Comparison of ENCODE assay signal across 8 cellular contexts in genomic region chr9:137745541-137745991, GRCh38.
A peak's percentile ranks its signal among the peaks of the same experiment; 100 is the strongest.
DNase-seq lines count a peak whose midpoint lies in the region; ATAC-seq and TF ChIP-seq lines count a peak whose summit lies in the region.

No MANE protein-coding gene starts in this region.

- H3K9me3 Mint-ChIP-seq in glutamatergic neuron (ENCODE audit: unreplicated experiment), result peaks cover 2% of the 10 kb centered on the region

- H3K36me3 ChIP-seq in OCI-LY1 (ENCODE audit: insufficient read depth, low read length) (peaks cover 74% of the 10 kb centered on the region), SK-N-SH (replicated peaks in 1 of 2; ENCODE audit: control insufficient read depth in 1 of 2, insufficient read depth in 2 of 2, low read length in 1 of 2) (peaks cover 25 to 37% of the 10 kb centered on the region in 2 experiments)

- H3K4me3 Mint-ChIP-seq in glutamatergic neuron (ENCODE audit: unreplicated experiment), result peak overlapping the region; percentile 28

- H3K4me1 ChIP-seq in OCI-LY1 (ENCODE audit: insufficient read depth, low read length, severe bottlenecking), result peaks cover 30% of the 10 kb centered on the region
- H3K4me1 ChIP-seq in SK-N-SH (ENCODE audit: control insufficient read depth in 1 of 2, insufficient read depth in 2 of 2, low read depth in 1 of 2, low read length in 1 of 2), result peaks cover 0 to 24% of the 10 kb centered on the region in 2 experiments; a peak in 1 of 4 replicates

- H3K27ac ChIP-seq in OCI-LY1 (ENCODE audit: low read depth, low read length, poor library complexity, severe bottlenecking), result peak overlapping the region; percentile 55
- H3K27ac ChIP-seq in SK-N-SH (ENCODE audit: low read depth in 2 of 2, low read length in 1 of 2), result no peak overlapping the region; a peak in 1 of 4 replicates

- H3K9ac ChIP-seq in OCI-LY1 (ENCODE audit: low read length) (no peak overlapping the region), SK-N-SH (no peak overlapping the region)

- no peaks in the 10 kb centered on the region for H3K27me3 ChIP-seq in OCI-LY1 (ENCODE audit: insufficient read depth, low read length)
- no peaks in the 10 kb centered on the region for H3K27me3 ChIP-seq in SK-N-SH (ENCODE audit: insufficient read depth)

- TF ChIP-seq RAD21 in SK-N-SH (IDR thresholded peaks at IDR 0.05; ENCODE audit: low read length), result no peak

- H2AFZ ChIP-seq in OCI-LY1 (ENCODE audit: low read length), result no peak overlapping the region
- no peak overlapping the region for H2AFZ ChIP-seq in SK-N-SH (ENCODE audit: low read depth)

- peaks cover 13% of the 10 kb centered on the region for H3K27me3 Mint-ChIP-seq in glutamatergic neuron (ENCODE audit: unreplicated experiment)

- peaks cover 27% of the 10 kb centered on the region for H3K4me1 Mint-ChIP-seq in glutamatergic neuron (ENCODE audit: low read depth, unreplicated experiment)

- ATAC-seq in GM18861 (IDR thresholded peaks at IDR 0.05; ENCODE audit: unreplicated experiment), result peak; percentile 50
- peak; percentile 62 for ATAC-seq in HG03045 (IDR thresholded peaks at IDR 0.05; ENCODE audit: unreplicated experiment)

- no peaks in the 10 kb centered on the region for H3K36me3 Mint-ChIP-seq in glutamatergic neuron (ENCODE audit: unreplicated experiment)

- H3K79me2 ChIP-seq in OCI-LY1 (ENCODE audit: insufficient read depth, low read length) (0 out of 2 replicates have a peak, but pooled peaks cover 3% of the 10 kb centered on the region), SK-N-SH (ENCODE audit: insufficient read depth) (peaks cover 23% of the 10 kb centered on the region)

- CTCF ChIA-PET in SK-N-SH (lab: Yijun Ruan, JAX), result no interaction called here

- DNase-seq in ACHN (peak; percentile 29), glutamatergic neuron (peak; percentile 70), AG20443 (ENCODE audit: low spot score) (no peak), SK-N-SH (no peak), ureter (ENCODE audit: low spot score) (no peak)

- H3F3A ChIP-seq in OCI-LY1 (ENCODE audit: insufficient read depth, low read length), result no peaks in the 10 kb centered on the region
- H3F3A ChIP-seq in SK-N-SH (replicated peaks; ENCODE audit: insufficient read depth), result peaks cover 2% of the 10 kb centered on the region

- TF ChIP-seq CTCF in OCI-LY1 (IDR thresholded peaks at IDR 0.05; ENCODE audit: low read length) (no peak), glutamatergic neuron (IDR thresholded peaks at IDR 0.05; ENCODE audit: partially characterized antibody, unreplicated experiment) (no peak), SK-N-SH (IDR thresholded peaks at IDR 0.05) (no peak)

- H3K9me2 ChIP-seq in OCI-LY1 (ENCODE audit: low read depth, low read length) (no peaks in the 10 kb centered on the region), SK-N-SH (no peaks in the 10 kb centered on the region)

- H3K4me2 ChIP-seq in OCI-LY1 (ENCODE audit: low read length) (no peak overlapping the region; the same call in 1 of the 2 replicates), SK-N-SH (no peak overlapping the region)

- no peaks in the 10 kb centered on the region for H4K20me1 ChIP-seq in OCI-LY1 (ENCODE audit: insufficient read depth, low read length)
- peaks cover 14% of the 10 kb centered on the region for H4K20me1 ChIP-seq in SK-N-SH (ENCODE audit: insufficient read depth)

- in situ Hi-C loops in ACHN (cut with HindIII; ENCODE audit: low pct_ligation_motif_present, low pct_unique_long_range_greater_than_20kb, low sequenced_read_pairs), result no loop called here

- POLR2A ChIA-PET in SK-N-SH (lab: Yijun Ruan, JAX), result no interaction called here

- no peak overlapping the region for H3K4me3 ChIP-seq in OCI-LY1 (ENCODE audit: low read depth, low read length, poor library complexity, severe bottlenecking)
- H3K4me3 ChIP-seq in SK-N-SH (ENCODE audit: low read depth in 2 of 2, low read length in 1 of 2), result no peak overlapping the region

- 85% methylated on average over 4 of the region's 10 CpGs for WGBS in SK-N-SH (ENCODE audit: low lambda C conversion rate)

- H3K9me3 ChIP-seq in OCI-LY1 (ENCODE audit: low read length), result no peaks in the 10 kb centered on the region
- H3K9me3 ChIP-seq in SK-N-SH, result no peaks in the 10 kb centered on the region

- TF ChIP-seq EP300 in SK-N-SH (IDR thresholded peaks at IDR 0.05; ENCODE audit: borderline replicate concordance in 1 of 2, low read depth in 1 of 2, low read length in 1 of 2), result no peak

- peak overlapping the region; percentile 86 for H3K27ac Mint-ChIP-seq in glutamatergic neuron (ENCODE audit: unreplicated experiment)

TF ChIP-seq in SK-N-SH, 30 proteins besides CTCF, POLR2A, EP300 and RAD21 (continues in another document):
- TF ChIP-seq NRF1 (IDR thresholded peaks at IDR 0.05; ENCODE audit: low read depth, low read length) (no peak), SMC3 (IDR thresholded peaks at IDR 0.05; ENCODE audit: low read depth, low read length) (no peak), JUND (IDR thresholded peaks at IDR 0.05) (no peak), FOXM1 (IDR thresholded peaks at IDR 0.05; ENCODE audit: low read depth) (no peak), YY1 (IDR thresholded peaks at IDR 0.05; ENCODE audit: low read depth) (no peak), ZBTB33 (IDR thresholded peaks at IDR 0.05; ENCODE audit: borderline replicate concordance, low read depth) (no peak), PBX3 (IDR thresholded peaks at IDR 0.05) (no peak), GATA2 (CRISPR knock-in tag; IDR thresholded peaks at IDR 0.05) (no peak), RXRA (IDR thresholded peaks at IDR 0.05; ENCODE audit: borderline replicate concordance, low read depth) (no peak), MXI1 (IDR thresholded peaks at IDR 0.05; ENCODE audit: low read depth, low read length) (no peak), RCOR1 (IDR thresholded peaks at IDR 0.05; ENCODE audit: low read length) (no peak), USF1 (IDR thresholded peaks at IDR 0.05; ENCODE audit: borderline replicate concordance, low read depth) (no peak), ELF1 (IDR thresholded peaks at IDR 0.05) (no peak), REST (IDR thresholded peaks at IDR 0.05; ENCODE audit: low read depth, low read length) (no peak), NFIC (IDR thresholded peaks at IDR 0.05; ENCODE audit: borderline replicate concordance) (no peak)
- TF ChIP-seq, protein P1, sequence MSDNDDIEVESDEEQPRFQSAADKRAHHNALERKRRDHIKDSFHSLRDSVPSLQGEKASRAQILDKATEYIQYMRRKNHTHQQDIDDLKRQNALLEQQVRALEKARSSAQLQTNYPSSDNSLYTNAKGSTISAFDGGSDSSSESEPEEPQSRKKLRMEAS (IDR thresholded peaks at IDR 0.05; ENCODE audit: low read depth), result no peak

Comparison
In these comparisons a context has a peak if more than half of its experiments do, and no peak if none do; other contexts are left out.
1. DNase-seq: peak in ACHN (single experiment) and glutamatergic neuron (single experiment); none in AG20443 (single experiment), SK-N-SH (single experiment) and ureter (single experiment).